1 cellular context compared by ENCODE assay signal in the genomic region with DNA sequence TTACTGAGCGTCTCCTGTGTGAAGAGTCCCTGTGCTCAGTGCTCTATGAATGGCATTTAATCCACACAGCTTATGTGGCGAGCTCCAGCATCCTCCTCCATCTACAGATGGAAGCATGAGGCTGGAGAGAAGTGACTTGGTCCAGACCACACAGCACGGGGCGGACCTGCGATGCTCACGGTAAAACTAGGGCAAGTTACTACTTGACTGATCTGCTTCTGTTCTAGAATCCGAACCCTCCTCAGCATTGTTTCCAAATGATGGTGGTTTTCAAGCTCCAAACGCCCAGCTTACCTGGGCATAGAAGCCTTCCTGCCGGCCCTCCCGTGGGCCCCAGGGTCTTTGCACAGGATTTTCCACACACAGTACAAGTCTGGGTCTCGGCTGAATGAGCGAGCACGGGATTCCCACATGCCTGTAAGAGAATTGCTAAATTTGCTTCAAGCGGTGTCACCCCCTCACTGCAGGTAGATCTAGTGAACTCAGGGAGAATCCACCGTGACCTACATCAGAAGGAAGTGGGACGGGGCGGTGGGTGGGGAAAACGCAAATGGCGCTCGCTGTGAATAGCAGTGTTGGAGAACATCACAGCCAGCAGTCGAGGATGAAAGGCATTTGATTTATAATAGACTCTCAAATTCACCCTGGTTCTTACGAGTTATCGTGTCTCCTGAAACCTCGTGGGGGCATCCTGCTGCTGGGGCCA.
TF ChIP-seq lines count a peak whose summit lies in the region.

No MANE protein-coding gene starts in this region.

TF ChIP-seq in SK-N-SH treated with all-trans-retinoic acid at 6 μM for 48 hours, 23 proteins besides CTCF, POLR2A, EP300 and RAD21:
- TF ChIP-seq, protein P1, sequence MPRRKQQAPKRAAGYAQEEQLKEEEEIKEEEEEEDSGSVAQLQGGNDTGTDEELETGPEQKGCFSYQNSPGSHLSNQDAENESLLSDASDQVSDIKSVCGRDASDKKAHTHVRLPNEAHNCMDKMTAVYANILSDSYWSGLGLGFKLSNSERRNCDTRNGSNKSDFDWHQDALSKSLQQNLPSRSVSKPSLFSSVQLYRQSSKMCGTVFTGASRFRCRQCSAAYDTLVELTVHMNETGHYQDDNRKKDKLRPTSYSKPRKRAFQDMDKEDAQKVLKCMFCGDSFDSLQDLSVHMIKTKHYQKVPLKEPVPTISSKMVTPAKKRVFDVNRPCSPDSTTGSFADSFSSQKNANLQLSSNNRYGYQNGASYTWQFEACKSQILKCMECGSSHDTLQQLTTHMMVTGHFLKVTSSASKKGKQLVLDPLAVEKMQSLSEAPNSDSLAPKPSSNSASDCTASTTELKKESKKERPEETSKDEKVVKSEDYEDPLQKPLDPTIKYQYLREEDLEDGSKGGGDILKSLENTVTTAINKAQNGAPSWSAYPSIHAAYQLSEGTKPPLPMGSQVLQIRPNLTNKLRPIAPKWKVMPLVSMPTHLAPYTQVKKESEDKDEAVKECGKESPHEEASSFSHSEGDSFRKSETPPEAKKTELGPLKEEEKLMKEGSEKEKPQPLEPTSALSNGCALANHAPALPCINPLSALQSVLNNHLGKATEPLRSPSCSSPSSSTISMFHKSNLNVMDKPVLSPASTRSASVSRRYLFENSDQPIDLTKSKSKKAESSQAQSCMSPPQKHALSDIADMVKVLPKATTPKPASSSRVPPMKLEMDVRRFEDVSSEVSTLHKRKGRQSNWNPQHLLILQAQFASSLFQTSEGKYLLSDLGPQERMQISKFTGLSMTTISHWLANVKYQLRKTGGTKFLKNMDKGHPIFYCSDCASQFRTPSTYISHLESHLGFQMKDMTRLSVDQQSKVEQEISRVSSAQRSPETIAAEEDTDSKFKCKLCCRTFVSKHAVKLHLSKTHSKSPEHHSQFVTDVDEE (CRISPR knock-in tag; IDR thresholded peaks at IDR 0.05): no peak
- TF ChIP-seq, protein P2, sequence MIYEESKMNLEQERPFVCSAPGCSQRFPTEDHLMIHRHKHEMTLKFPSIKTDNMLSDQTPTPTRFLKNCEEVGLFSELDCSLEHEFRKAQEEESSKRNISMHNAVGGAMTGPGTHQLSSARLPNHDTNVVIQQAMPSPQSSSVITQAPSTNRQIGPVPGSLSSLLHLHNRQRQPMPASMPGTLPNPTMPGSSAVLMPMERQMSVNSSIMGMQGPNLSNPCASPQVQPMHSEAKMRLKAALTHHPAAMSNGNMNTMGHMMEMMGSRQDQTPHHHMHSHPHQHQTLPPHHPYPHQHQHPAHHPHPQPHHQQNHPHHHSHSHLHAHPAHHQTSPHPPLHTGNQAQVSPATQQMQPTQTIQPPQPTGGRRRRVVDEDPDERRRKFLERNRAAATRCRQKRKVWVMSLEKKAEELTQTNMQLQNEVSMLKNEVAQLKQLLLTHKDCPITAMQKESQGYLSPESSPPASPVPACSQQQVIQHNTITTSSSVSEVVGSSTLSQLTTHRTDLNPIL (CRISPR knock-in tag; IDR thresholded peaks at IDR 0.05; ENCODE audit: low read depth): no peak
- no peak for TF ChIP-seq OSR1 (CRISPR knock-in tag; IDR thresholded peaks at IDR 0.05)
- TF ChIP-seq ARNTL (CRISPR knock-in tag; IDR thresholded peaks at IDR 0.05; ENCODE audit: borderline replicate concordance, low read depth): no peak
- TF ChIP-seq BACH2 (CRISPR knock-in tag; IDR thresholded peaks at IDR 0.05; ENCODE audit: borderline replicate concordance): no peak
- TF ChIP-seq ZFP30 (CRISPR knock-in tag; IDR thresholded peaks at IDR 0.05): no peak
- TF ChIP-seq ZNF70 (CRISPR knock-in tag; IDR thresholded peaks at IDR 0.05): no peak
